ENCODE assay signal across 2 cellular contexts in genomic region chr5:178115835-178116405, GRCh38.
TF ChIP-seq lines count a peak whose summit lies in the region.

No MANE protein-coding gene starts in this region.

TF ChIP-seq in GM12878, 131 proteins besides CTCF, POLR2A, EP300 and RAD21:
- TF ChIP-seq RCOR1 (conservative IDR thresholded peaks at IDR 0.05; ENCODE audit: low read depth, low read length): 0 out of 2 replicates have a peak, but pooled peaks have one; percentile 3
- no peak for TF ChIP-seq NRF1 (conservative IDR thresholded peaks at IDR 0.05; ENCODE audit: low read depth, low read length)

TF ChIP-seq in GM12891, 5 proteins besides CTCF, POLR2A, EP300 and RAD21:
- TF ChIP-seq TAF1 (IDR thresholded peaks at IDR 0.05; ENCODE audit: low read depth, low read length): no peak
- no peak for TF ChIP-seq POLR2AphosphoS5 (IDR thresholded peaks at IDR 0.05; ENCODE audit: low read depth, low read length)
- TF ChIP-seq SPI1 (IDR thresholded peaks at IDR 0.05; ENCODE audit: low read depth, low read length): no peak
- TF ChIP-seq PAX5 (IDR thresholded peaks at IDR 0.05; ENCODE audit: insufficient read depth, low read length, severe bottlenecking): no peak
- TF ChIP-seq POU2F2 (IDR thresholded peaks at IDR 0.05; ENCODE audit: low read depth, low read length): no peak
